8 cellular contexts compared by ENCODE assay signal in the genomic region with DNA sequence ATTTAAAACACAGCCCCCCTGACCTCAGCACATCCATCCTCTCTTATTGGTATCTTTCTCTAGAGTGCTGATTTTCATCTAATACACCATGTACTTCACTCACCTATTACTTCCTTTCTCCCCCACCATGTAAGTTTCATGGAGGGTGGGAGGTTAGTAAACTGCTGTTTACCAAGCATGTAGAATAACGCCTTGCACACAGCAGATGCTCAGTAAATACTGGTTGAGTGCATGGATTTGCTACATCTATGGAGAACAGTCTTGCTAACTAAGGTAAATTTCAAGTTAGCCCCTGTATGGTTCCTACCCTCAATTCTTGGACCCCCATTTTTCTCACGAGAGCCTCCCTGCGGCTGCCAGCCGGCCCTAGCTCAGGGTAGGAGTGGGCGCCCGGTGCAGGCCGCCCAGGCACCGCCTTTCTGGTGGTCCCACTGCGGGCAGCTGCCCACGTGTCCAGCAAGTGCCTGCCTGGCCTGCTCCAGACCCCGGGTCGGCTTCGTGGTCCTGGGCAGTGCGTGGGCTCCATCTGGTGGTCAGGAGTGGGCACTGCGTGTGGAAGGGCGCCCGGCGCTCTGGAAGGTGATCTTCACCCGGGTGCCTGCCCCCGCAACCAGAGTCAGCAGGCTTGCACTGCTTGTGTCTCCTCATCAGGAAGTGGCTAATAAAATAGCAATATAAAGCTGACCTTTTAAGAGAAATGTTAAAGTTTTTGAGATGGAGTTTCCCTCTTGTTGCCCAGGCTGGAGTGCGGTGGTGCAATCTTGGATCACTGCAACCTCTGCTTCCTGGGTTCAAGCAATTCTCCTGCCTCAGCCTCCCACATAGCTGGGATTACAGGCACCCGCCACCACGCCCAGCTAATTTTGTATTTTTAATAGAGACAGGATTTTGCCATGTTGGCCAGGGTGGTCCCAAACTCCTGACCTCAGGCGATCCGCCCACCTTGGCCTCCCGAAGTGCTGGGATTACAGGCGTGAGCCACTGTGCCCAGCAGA.
DNase-seq lines count a peak whose midpoint lies in the region; ATAC-seq, FAIRE-seq and TF ChIP-seq lines count a peak whose summit lies in the region.

No MANE protein-coding gene starts in this region.

- TF ChIP-seq CTCF in AG04449 (IDR thresholded peaks at IDR 0.05; ENCODE audit: insufficient read depth, low read length, missing control alignments): peak; percentile 99
- peak; percentile 76 for TF ChIP-seq CTCF in lung (IDR thresholded peaks at IDR 0.05; ENCODE audit: control extremely low read depth, extremely low read depth)

- no peaks in the 10 kb centered on the region for H3K27me3 ChIP-seq in lung (ENCODE audit: control insufficient read depth, insufficient read depth)

- no peak overlapping the region for H3K4me3 Mint-ChIP-seq in activated CD4-positive, alpha-beta T cell treated with anti-CD3 and anti-CD28 coated beads, Interleukin-2, amount 10 ng/mL, durations not matched to agents 24 days and 14 days

- no peak overlapping the region for H3K27ac ChIP-seq in lung (ENCODE audit: low read depth in 1 of 2, low read length in 1 of 2)

- CTCF ChIA-PET in AG04449 (lab: Yijun Ruan, JAX): interaction anchor here (0.6 to 6.1 kb wide), 47 partner anchors 8 to 1506 kb away, joined by 3 to 50 read pairs (median 5); no protein-coding TSS in a partner anchor

- intact Hi-C loops in activated CD4-positive, alpha-beta T cell treated with anti-CD3 and anti-CD28 coated beads, Interleukin-2, amount 10 ng/mL, durations not matched to agents 24 days and 14 days (cut with micrococcal nuclease): no loop called here

- peak; percentile 57 for FAIRE-seq in GM18507 (lab: Jason Lieb, UNC)

- no peak overlapping the region for H3K4me3 ChIP-seq in AG04449 (ENCODE audit: low read depth, low read length)
- H3K4me3 ChIP-seq in lung: no peak overlapping the region

- H3K36me3 Mint-ChIP-seq in activated CD4-positive, alpha-beta T cell treated with anti-CD3 and anti-CD28 coated beads, Interleukin-2, amount 10 ng/mL, durations not matched to agents 24 days and 14 days (ENCODE audit: low read depth): peaks cover 18% of the 10 kb centered on the region

- no peak overlapping the region for H3K27ac Mint-ChIP-seq in activated CD4-positive, alpha-beta T cell treated with anti-CD3 and anti-CD28 coated beads, Interleukin-2, amount 10 ng/mL, durations not matched to agents 24 days and 14 days

- H3K4me1 ChIP-seq in lung (ENCODE audit: control insufficient read depth in 2 of 2, insufficient read depth in 2 of 2, low read length in 2 of 2): no peaks in the 10 kb centered on the region

- WGBS in lung, 2 donors: 26 to 28% methylated on average over 27 of the region's 27 CpGs

- H3K4me1 Mint-ChIP-seq in activated CD4-positive, alpha-beta T cell treated with anti-CD3 and anti-CD28 coated beads, Interleukin-2, amount 10 ng/mL, durations not matched to agents 24 days and 14 days: peaks cover 20% of the 10 kb centered on the region

- peaks cover 2% of the 10 kb centered on the region for H3K27me3 Mint-ChIP-seq in activated CD4-positive, alpha-beta T cell treated with anti-CD3 and anti-CD28 coated beads, Interleukin-2, amount 10 ng/mL, durations not matched to agents 24 days and 14 days

- H3K9me3 Mint-ChIP-seq in activated CD4-positive, alpha-beta T cell treated with anti-CD3 and anti-CD28 coated beads, Interleukin-2, amount 10 ng/mL, durations not matched to agents 24 days and 14 days: no peaks in the 10 kb centered on the region

- H3K36me3 ChIP-seq in lung (ENCODE audit: control insufficient read depth in 2 of 2, insufficient read depth in 2 of 2, low read length in 2 of 2): peaks cover under 1 to 13% of the 10 kb centered on the region in 2 donors

- POLR2A ChIA-PET in AG04449 (lab: Yijun Ruan, JAX): interaction anchor here (1.1 kb wide), 1 partner anchor 63 kb away, joined by 3 read pairs; a partner anchor contains a TSS

- ATAC-seq in HG03039 (IDR thresholded peaks at IDR 0.05; ENCODE audit: unreplicated experiment): peak; percentile 58
- ATAC-seq in lung (ENCODE audit: insufficient read depth, low FRiP score): peak; percentile 81

- no peak for DNase-seq in AG04449 (ENCODE audit: low read depth, low spot score)
- DNase-seq in GM18507 (ENCODE audit: extremely low spot score, insufficient read length, low read depth): peak; percentile 76
- peak; percentile 80 for DNase-seq in NCI-H2227 (lab: John Stamatoyannopoulos, UW; ENCODE audit: unreplicated experiment)
- DNase-seq in activated CD4-positive, alpha-beta T cell treated with anti-CD3 and anti-CD28 coated beads, Interleukin-2, amount 10 ng/mL, durations not matched to agents 24 days and 14 days: peak; percentile 87
- DNase-seq in dermis blood vessel endothelial cell: peak; percentile 88
- DNase-seq in lung (ENCODE audit: low spot score): peak; percentile 67
- peak; percentile 50 for DNase-seq in stimulated activated CD8-positive, alpha-beta memory T cell treated with anti-CD3 and anti-CD28 coated beads, Interleukin-12 subunit alpha, Interleukin-12 subunit beta, amount 100 ng/mL, for 4 hours (ENCODE audit: low read depth)

- H3K9me3 ChIP-seq in lung (ENCODE audit: control insufficient read depth in 2 of 2, insufficient read depth in 1 of 2, low read length in 1 of 2): no peaks in the 10 kb centered on the region
